Comparison of ENCODE assay signal across 23 cellular contexts in genomic region chr14:90045608-90046007, GRCh38. TPM values are rescaled to one million over a fixed set of nuclear protein-coding genes. Genes with fewer than 3 reads are reported as not detected.
DNase-seq lines count a peak whose midpoint lies in the region.
"Had no signal": no experiment of that assay in that cellular context is flagged by ENCODE, and none has a peak within 500 bp of the region (broad histone marks: within the 10 kb centered on the region; RNA-seq: fewer than 3 reads in every experiment).

No MANE protein-coding gene starts in this region.

- peaks cover 2% of the 10 kb centered on the region for H3K4me1 ChIP-seq in mesenchymal stem cell (ENCODE audit: control insufficient read depth, insufficient read depth, low read depth, low read length)

- no peak overlapping the region for H3K4ac ChIP-seq in mesenchymal stem cell (ENCODE audit: low read depth in 1 of 2, low read length in 2 of 2)

- H3K4me2 ChIP-seq in mesenchymal stem cell (ENCODE audit: low read length, poor library complexity, severe bottlenecking): no peak overlapping the region

- no peaks in the 10 kb centered on the region for H3K9me3 ChIP-seq in mesenchymal stem cell (ENCODE audit: control insufficient read depth, low read length)
- H3K9me3 ChIP-seq: BE2C had no signal

- DNase-seq in dermis microvascular lymphatic vessel endothelial cell (ENCODE audit: low read depth in 2 of 2) (peak; percentile 5 to 38), iris pigment epithelial cell (ENCODE audit: low read depth) (peak; percentile 11), renal cortical epithelial cell (ENCODE audit: low read depth) (peak; percentile 15), mesenchymal stem cell (no peak), SKM-1 treated with dmso at 0.1 percent for 144 hours (lab: John Stamatoyannopoulos, UW; ENCODE audit: unreplicated experiment) (no peak), UCSD-AML1 (lab: John Stamatoyannopoulos, UW; ENCODE audit: unreplicated experiment) (no peak), NCI-H510A treated with DMSO at 0.1 percent for 48 hours (lab: John Stamatoyannopoulos, UW) (no peak)
- DNase-seq: ACHN; BE2C; C1 segment of cervical spinal cord; CD4-positive, CD25-positive, alpha-beta regulatory T cell; CD8-positive, alpha-beta memory T cell; COR-L47; DMS 273 treated with DMSO at 0.1 percent for 48 hours; DMS53; DND-41; EL; GM23248; HCEC 1CT; IMR-90 had no signal

- no peaks in the 10 kb centered on the region for H3K79me1 ChIP-seq in mesenchymal stem cell (replicated peaks; ENCODE audit: low read length, poor library complexity, severe bottlenecking)

- H3K27me3 ChIP-seq in mesenchymal stem cell (ENCODE audit: control insufficient read depth in 1 of 2, insufficient read depth in 1 of 2, low read length in 2 of 2): peaks cover 0 to under 1% of the 10 kb centered on the region in 2 experiments
- H3K27me3 ChIP-seq: BE2C had no signal

- H2BK120ac ChIP-seq in mesenchymal stem cell (ENCODE audit: low read depth, low read length): no peak overlapping the region

- H3K36me3 ChIP-seq in mesenchymal stem cell (ENCODE audit: control insufficient read depth in 1 of 2, insufficient read depth in 2 of 2, low read depth in 1 of 2, low read length in 2 of 2): peaks cover 8 to 27% of the 10 kb centered on the region in 2 experiments
- H3K36me3 ChIP-seq: BE2C had no signal

- no peak overlapping the region for H4K91ac ChIP-seq in mesenchymal stem cell (ENCODE audit: low read length)

- H2BK15ac ChIP-seq in mesenchymal stem cell (ENCODE audit: low read depth, poor library complexity, severe bottlenecking): no peak overlapping the region

- H3K27ac ChIP-seq in mesenchymal stem cell (ENCODE audit: low read length, poor library complexity, severe bottlenecking): no peak overlapping the region
- H3K27ac ChIP-seq: GM23248 had no signal

- WGBS in mesenchymal stem cell: 52% methylated on average over 2 of the region's 2 CpGs

- H3K9ac ChIP-seq in mesenchymal stem cell (ENCODE audit: low read length): no peak overlapping the region
- H3K9ac ChIP-seq: GM23248 had no signal

- H2BK5ac ChIP-seq in mesenchymal stem cell (ENCODE audit: low read depth, low read length, poor library complexity, severe bottlenecking): no peak overlapping the region

- H3K23ac ChIP-seq in mesenchymal stem cell (ENCODE audit: low read length in 2 of 2): no peak overlapping the region

- peak overlapping the region in 1 of 2 experiments; percentile 76 for H3K14ac ChIP-seq in mesenchymal stem cell (ENCODE audit: low read length in 2 of 2)

- no peak overlapping the region for H2BK12ac ChIP-seq in mesenchymal stem cell (ENCODE audit: low read length in 2 of 2)

- H2AFZ ChIP-seq in mesenchymal stem cell (ENCODE audit: low read depth, low read length): no peak overlapping the region
- H2AFZ ChIP-seq: GM23248 had no signal

- H4K8ac ChIP-seq in mesenchymal stem cell (ENCODE audit: low read length): no peak overlapping the region

- H3K4me3 ChIP-seq in mesenchymal stem cell (ENCODE audit: insufficient read depth in 1 of 2, low read depth in 1 of 2, low read length in 2 of 2): no peak overlapping the region
- H3K4me3 ChIP-seq: GM12878, GM23248 had no signal

- H2AK5ac ChIP-seq in mesenchymal stem cell (ENCODE audit: low read length, severe bottlenecking): no peak overlapping the region

- H3K18ac ChIP-seq in mesenchymal stem cell (ENCODE audit: low read depth in 1 of 2, low read length in 2 of 2): no peak overlapping the region

RNA-seq across cellular contexts. Expression of gene KCNK13, which starts 16.2 kb away (rescaled TPM):
- total RNA-seq in dermis microvascular lymphatic vessel endothelial cell (not detected in 2 replicates), renal cortical epithelial cell (not detected in 2 replicates)
- polyA plus RNA-seq in mesenchymal stem cell (2013, experiment 1 of 2): 0.01 TPM
- polyA plus RNA-seq in mesenchymal stem cell (2013, experiment 2 of 2): not detected
- total RNA-seq: G401, GM12878, GM23248, HT-29, IMR-90 had no signal
- polyA plus RNA-seq: CD4-positive, CD25-positive, alpha-beta regulatory T cell; CD8-positive, alpha-beta memory T cell; GM12878; GM23248; IMR-90 had no signal

Comparison
In these comparisons a context has a peak if more than half of its experiments do, and no peak if none do; other contexts are left out.
1. DNase-seq: peak in dermis microvascular lymphatic vessel endothelial cell (2 of 2), iris pigment epithelial cell (single experiment) and renal cortical epithelial cell (single experiment); none in mesenchymal stem cell (single experiment), SKM-1 treated with dmso at 0.1 percent for 144 hours (single experiment), UCSD-AML1 (single experiment) and NCI-H510A treated with DMSO at 0.1 percent for 48 hours (single experiment).